Comparison of ENCODE assay signal across 27 cellular contexts in genomic region chr9:79287152-79287766, GRCh38.
DNase-seq lines count a peak whose midpoint lies in the region; ATAC-seq, FAIRE-seq and TF ChIP-seq lines count a peak whose summit lies in the region.
"Had no signal": no experiment of that assay in that cellular context is flagged by ENCODE, and none has a peak within 500 bp of the region (broad histone marks: within the 10 kb centered on the region; RNA-seq: fewer than 3 reads in every experiment).

No MANE protein-coding gene starts in this region.

- CTCF ChIA-PET in SK-N-SH (lab: Yijun Ruan, JAX): no interaction called here
- CTCF ChIA-PET in H1 (lab: Charles Lee; ENCODE audit: partially characterized antibody): interaction anchor here (0.6 to 1.6 kb wide), 3 partner anchors 12 to 19 kb away, joined by 3 to 4 read pairs (median 4); no protein-coding TSS in a partner anchor

- H3F3A ChIP-seq in GM23338 (replicated peaks; ENCODE audit: low read depth): no peaks in the 10 kb centered on the region
- H3F3A ChIP-seq in SK-N-SH (replicated peaks; ENCODE audit: insufficient read depth): no peaks in the 10 kb centered on the region

- H3K4me2 ChIP-seq in GM23338: no peak overlapping the region
- H3K4me2 ChIP-seq in SK-N-SH: peak overlapping the region; percentile 6; the same call in 1 of the 2 replicates
- H3K4me2 ChIP-seq in H1 (ENCODE audit: insufficient read depth in 1 of 2, low read depth in 2 of 2, low read length in 2 of 2): no peak overlapping the region
- H3K4me2 ChIP-seq in neuronal stem cell (ENCODE audit: insufficient read depth, low read length, poor library complexity, severe bottlenecking): no peak overlapping the region
- H3K4me2 ChIP-seq: PC-9 had no signal

- no peak overlapping the region for H3K27ac ChIP-seq in GM23338 (ENCODE audit: low read depth)
- H3K27ac ChIP-seq in SK-N-SH (ENCODE audit: low read depth in 2 of 2, low read length in 1 of 2): no peak overlapping the region
- H3K27ac ChIP-seq in H1 (ENCODE audit: low read depth, low read length): no peak overlapping the region
- H3K27ac ChIP-seq in neuronal stem cell (replicated peaks; ENCODE audit: low read length): peak overlapping the region; percentile 3
- H3K27ac ChIP-seq: HL-60, PC-9, SJCRH30 had no signal

- H2BK120ac ChIP-seq in H1 (replicated peaks; ENCODE audit: low read depth, low read length): no peak overlapping the region
- H2BK120ac ChIP-seq in neuronal stem cell (ENCODE audit: low read depth, low read length): no peak overlapping the region

- peaks cover 7% of the 10 kb centered on the region for H3K4me1 Mint-ChIP-seq in GM23338
- no peaks in the 10 kb centered on the region for H3K4me1 Mint-ChIP-seq in activated T-helper 1 cell treated with anti-CD3 and anti-CD28 coated beads, Interleukin-12 subunit alpha, Interleukin-12 subunit beta, Interleukin-2, Interleukin-4 antibody, amounts not matched to agents 30 ng/mL and 10 ng/mL and 1 ng/mL, durations not matched to agents 14 hours and 24 hours and 36 hours (ENCODE audit: low read depth)
- H3K4me1 Mint-ChIP-seq: CD8-positive, alpha-beta memory T cell had no signal

- no peak for DNase-seq in GM23338 (ENCODE audit: low spot score)
- no peak for DNase-seq in SK-N-SH
- no peak for DNase-seq in H1 (ENCODE audit: low read depth in 1 of 2, low spot score in 2 of 2)
- peak; percentile 57 for DNase-seq in neuronal stem cell (ENCODE audit: low spot score)
- no peak for DNase-seq in activated T-helper 1 cell treated with anti-CD3 and anti-CD28 coated beads, Interleukin-12 subunit alpha, Interleukin-12 subunit beta, Interleukin-2, Interleukin-4 antibody, amounts not matched to agents 30 ng/mL and 10 ng/mL and 1 ng/mL, durations not matched to agents 14 hours and 24 hours and 36 hours (ENCODE audit: low spot score)
- no peak for DNase-seq in NCI-H1092 treated with DMSO at 0.1 percent for 48 hours (lab: John Stamatoyannopoulos, UW)
- DNase-seq in left colon: no peak
- no peak for DNase-seq in DMS 273 (lab: John Stamatoyannopoulos, UW; ENCODE audit: unreplicated experiment)
- DNase-seq: 8988T; ACHN; BE2C; CD8-positive, alpha-beta memory T cell; DMS79 treated with DMSO at 0.1 percent for 48 hours; GF-D8; H9; NCI-H2029; NCI-H446 treated with DMSO at 0.1 percent for 48 hours; NCI-H526; NCI-H82; NK-92 treated with Interleukin-12 subunit alpha and Interleukin-12 subunit beta, amount 100 ng/mL, for 24 hours; PC-9; SJCRH30 had no signal

- no peak overlapping the region for H4K91ac ChIP-seq in H1 (replicated peaks; ENCODE audit: insufficient read length, low read length)
- H4K91ac ChIP-seq in neuronal stem cell (ENCODE audit: low read depth, low read length, poor library complexity): no peak overlapping the region

- no peaks in the 10 kb centered on the region for H3K9me3 Mint-ChIP-seq in GM23338
- no peaks in the 10 kb centered on the region for H3K9me3 Mint-ChIP-seq in activated T-helper 1 cell treated with anti-CD3 and anti-CD28 coated beads, Interleukin-12 subunit alpha, Interleukin-12 subunit beta, Interleukin-2, Interleukin-4 antibody, amounts not matched to agents 30 ng/mL and 10 ng/mL and 1 ng/mL, durations not matched to agents 14 hours and 24 hours and 36 hours
- H3K9me3 Mint-ChIP-seq: CD8-positive, alpha-beta memory T cell; H9; HFFc6 had no signal

- H3K14ac ChIP-seq in H1 (ENCODE audit: insufficient read length) (no peak overlapping the region), neuronal stem cell (ENCODE audit: low read length) (no peak overlapping the region)

- 67% methylated on average over 6 of the region's 6 CpGs for WGBS in SK-N-SH (ENCODE audit: low lambda C conversion rate)
- WGBS in H1 (ENCODE audit: extremely low coverage in 1 of 2, insufficient coverage in 1 of 2, insufficient read length in 1 of 2, insufficient replicate concordance in 2 of 2, low coverage in 1 of 2, low lambda C conversion rate in 2 of 2, missing lambda C conversion rate in 1 of 2), 2 experiments: 88% methylated on average over 6 of the region's 6 CpGs; no CpG with 5 or more reads in 1 of the 2 experiments
- WGBS in neuronal stem cell (ENCODE audit: extremely low coverage in 2 of 2, insufficient read length in 2 of 2, insufficient replicate concordance in 1 of 2), 2 donors: no CpG with 5 or more reads among the region's 6 CpGs

- peaks cover 2% of the 10 kb centered on the region for H3K27me3 Mint-ChIP-seq in GM23338 (ENCODE audit: insufficient read depth, low read depth, poor library complexity)
- no peaks in the 10 kb centered on the region for H3K27me3 Mint-ChIP-seq in activated T-helper 1 cell treated with anti-CD3 and anti-CD28 coated beads, Interleukin-12 subunit alpha, Interleukin-12 subunit beta, Interleukin-2, Interleukin-4 antibody, amounts not matched to agents 30 ng/mL and 10 ng/mL and 1 ng/mL, durations not matched to agents 14 hours and 24 hours and 36 hours (ENCODE audit: insufficient read depth)
- H3K27me3 Mint-ChIP-seq: CD8-positive, alpha-beta memory T cell had no signal

- no peaks in the 10 kb centered on the region for H3K79me2 ChIP-seq in GM23338 (replicated peaks; ENCODE audit: insufficient read depth)
- no peaks in the 10 kb centered on the region for H3K79me2 ChIP-seq in SK-N-SH (ENCODE audit: insufficient read depth)
- no peaks in the 10 kb centered on the region for H3K79me2 ChIP-seq in H1 (ENCODE audit: control insufficient read depth in 1 of 2, insufficient read depth in 2 of 2, low read length in 2 of 2)

- POLR2A ChIA-PET in SK-N-SH (lab: Yijun Ruan, JAX) (no interaction called here), H1 (lab: Charles Lee; ENCODE audit: partially characterized antibody) (no interaction called here)

- H3K27ac Mint-ChIP-seq in GM23338: no peak overlapping the region
- no peak overlapping the region for H3K27ac Mint-ChIP-seq in activated T-helper 1 cell treated with anti-CD3 and anti-CD28 coated beads, Interleukin-12 subunit alpha, Interleukin-12 subunit beta, Interleukin-2, Interleukin-4 antibody, amounts not matched to agents 30 ng/mL and 10 ng/mL and 1 ng/mL, durations not matched to agents 14 hours and 24 hours and 36 hours
- H3K27ac Mint-ChIP-seq: H9, HFFc6 had no signal

- H3K56ac ChIP-seq in H1 (replicated peaks; ENCODE audit: insufficient read length, low read depth, low read length): no peak overlapping the region

- no peaks in the 10 kb centered on the region for H3K79me1 ChIP-seq in H1 (ENCODE audit: low read depth, low read length)
- no peaks in the 10 kb centered on the region for H3K79me1 ChIP-seq in neuronal stem cell (ENCODE audit: low read depth, low read length)

- H4K8ac ChIP-seq in H1 (ENCODE audit: extremely low read depth, insufficient read depth, low read length): no peak overlapping the region
- no peak overlapping the region for H4K8ac ChIP-seq in neuronal stem cell (ENCODE audit: low read depth, low read length)

- no peak overlapping the region for H3K18ac ChIP-seq in H1 (ENCODE audit: extremely low read depth, low read length)
- H3K18ac ChIP-seq in neuronal stem cell (ENCODE audit: low read length): peak overlapping the region; percentile 25

- H3K4me1 ChIP-seq in GM23338 (ENCODE audit: insufficient read depth): no peaks in the 10 kb centered on the region
- peaks cover 7 to 16% of the 10 kb centered on the region in 2 experiments; a peak in 2 of 4 replicates for H3K4me1 ChIP-seq in SK-N-SH (ENCODE audit: control insufficient read depth in 1 of 2, insufficient read depth in 2 of 2, low read depth in 1 of 2, low read length in 1 of 2)
- H3K4me1 ChIP-seq in H1 (replicated peaks in 1 of 4; ENCODE audit: control insufficient read depth in 3 of 4, insufficient read depth in 4 of 4, low read length in 3 of 4): peaks cover 0 to 6% (median 1%) of the 10 kb centered on the region in 4 experiments; a peak in 3 of 7 replicates
- peaks cover 4 to 17% of the 10 kb centered on the region in 2 donors for H3K4me1 ChIP-seq in neuronal stem cell (ENCODE audit: control insufficient read depth in 2 of 2, insufficient read depth in 1 of 2, low read depth in 1 of 2, low read length in 2 of 2)
- H3K4me1 ChIP-seq: BE2C, SJCRH30 had no signal

- H4K20me1 ChIP-seq in GM23338 (replicated peaks; ENCODE audit: insufficient read depth): no peaks in the 10 kb centered on the region
- H4K20me1 ChIP-seq in SK-N-SH (ENCODE audit: insufficient read depth): no peaks in the 10 kb centered on the region
- no peaks in the 10 kb centered on the region for H4K20me1 ChIP-seq in H1 (replicated peaks in 1 of 2; ENCODE audit: control insufficient read depth in 1 of 2, insufficient read depth in 2 of 2, low read length in 2 of 2)

- ATAC-seq in GM23338 (peak; percentile 36; the same call in 1 of the 3 replicates), left colon (no peak)
- ATAC-seq: Right ventricle myocardium inferior had no signal

- H3K9me2 ChIP-seq in GM23338 (ENCODE audit: insufficient read depth): peaks cover 3% of the 10 kb centered on the region; the same call in 1 of the 2 replicates
- no peaks in the 10 kb centered on the region for H3K9me2 ChIP-seq in SK-N-SH

- H2BK20ac ChIP-seq in H1 (ENCODE audit: low read length): no peak overlapping the region

- TF ChIP-seq EP300 in SK-N-SH (IDR thresholded peaks at IDR 0.05; ENCODE audit: borderline replicate concordance in 1 of 2, low read depth in 1 of 2, low read length in 1 of 2) (no peak), H1 (IDR thresholded peaks at IDR 0.05; ENCODE audit: borderline replicate concordance in 1 of 2, low read depth in 2 of 2, low read length in 2 of 2) (no peak)

- no peak overlapping the region for H2BK12ac ChIP-seq in H1 (ENCODE audit: low read depth, low read length)
- H2BK12ac ChIP-seq in neuronal stem cell (ENCODE audit: low read length): no peak overlapping the region

- intact Hi-C loops in activated T-helper 1 cell treated with anti-CD3 and anti-CD28 coated beads, Interleukin-12 subunit alpha, Interleukin-12 subunit beta, Interleukin-2, Interleukin-4 antibody, amounts not matched to agents 30 ng/mL and 10 ng/mL and 1 ng/mL, durations not matched to agents 14 hours and 24 hours and 36 hours (cut with micrococcal nuclease): no loop called here
- intact Hi-C loops in left colon (cut with DNase I, micrococcal nuclease): no loop called here

- H2BK5ac ChIP-seq in H1 (ENCODE audit: low read depth, low read length): no peak overlapping the region
- H2BK5ac ChIP-seq in neuronal stem cell (ENCODE audit: low read length): no peak overlapping the region

- no peak for FAIRE-seq in H1 (lab: Jason Lieb, UNC)
- FAIRE-seq: GM12891 had no signal

- H3K9ac ChIP-seq in SK-N-SH (no peak overlapping the region), H1 (replicated peaks in 1 of 4; ENCODE audit: extremely low read depth in 1 of 4, low read depth in 3 of 4, low read length in 3 of 4) (no peak overlapping the region), neuronal stem cell (ENCODE audit: low read depth, low read length, poor library complexity) (no peak overlapping the region)

- H3K4ac ChIP-seq in H1 (replicated peaks; ENCODE audit: insufficient read length, low read depth, low read length): no peak overlapping the region
- H3K4ac ChIP-seq in neuronal stem cell (ENCODE audit: low read length): no peak overlapping the region

- no peak overlapping the region for H2BK15ac ChIP-seq in H1 (ENCODE audit: low read length)
- no peak overlapping the region for H2BK15ac ChIP-seq in neuronal stem cell (ENCODE audit: low read length)

- TF ChIP-seq CTCF in GM23338 (conservative IDR thresholded peaks at IDR 0.05; ENCODE audit: low read depth in 2 of 2) (no peak), SK-N-SH (IDR thresholded peaks at IDR 0.05) (no peak), H1 (IDR thresholded peaks at IDR 0.05; ENCODE audit: control extremely low read depth in 1 of 3, insufficient read depth in 1 of 3, low read depth in 1 of 3, low read length in 3 of 3) (no peak)

- H3K23ac ChIP-seq in H1 (ENCODE audit: insufficient read length) (no peak overlapping the region), neuronal stem cell (ENCODE audit: low read depth, low read length, poor library complexity) (no peak overlapping the region)

- H3K4me3 ChIP-seq in GM23338 (no peak overlapping the region), SK-N-SH (ENCODE audit: low read depth in 2 of 2, low read length in 1 of 2) (no peak overlapping the region), H1 (ENCODE audit: extremely low read depth in 1 of 4, insufficient read depth in 2 of 4, low read depth in 3 of 4, low read length in 4 of 4) (no peak overlapping the region), neuronal stem cell (ENCODE audit: low read length in 2 of 2) (no peak overlapping the region)
- H3K4me3 ChIP-seq: PC-9, SJCRH30 had no signal

- H3K36me3 Mint-ChIP-seq in GM23338 (ENCODE audit: low read depth): no peaks in the 10 kb centered on the region
- no peaks in the 10 kb centered on the region for H3K36me3 Mint-ChIP-seq in activated T-helper 1 cell treated with anti-CD3 and anti-CD28 coated beads, Interleukin-12 subunit alpha, Interleukin-12 subunit beta, Interleukin-2, Interleukin-4 antibody, amounts not matched to agents 30 ng/mL and 10 ng/mL and 1 ng/mL, durations not matched to agents 14 hours and 24 hours and 36 hours (ENCODE audit: low read depth)
- H3K36me3 Mint-ChIP-seq: CD14-positive monocyte; CD8-positive, alpha-beta memory T cell had no signal

- H3K9me3 ChIP-seq in SK-N-SH (no peaks in the 10 kb centered on the region), H1 (ENCODE audit: insufficient read depth in 2 of 2, low read depth in 1 of 2, low read length in 1 of 2) (no peaks in the 10 kb centered on the region), neuronal stem cell (replicated peaks in 1 of 2; ENCODE audit: control insufficient read depth in 2 of 2, insufficient read depth in 1 of 2, low read depth in 1 of 2, low read length in 2 of 2) (no peaks in the 10 kb centered on the region)
- H3K9me3 ChIP-seq: BE2C, SJCRH30 had no signal

- H2AK5ac ChIP-seq in H1 (ENCODE audit: low read depth, low read length) (no peak overlapping the region), neuronal stem cell (ENCODE audit: low read depth, low read length) (no peak overlapping the region)

- H3K27me3 ChIP-seq in GM23338 (ENCODE audit: insufficient read depth) (no peaks in the 10 kb centered on the region), SK-N-SH (ENCODE audit: insufficient read depth) (no peaks in the 10 kb centered on the region), H1 (replicated peaks in 1 of 4; ENCODE audit: control insufficient read depth in 3 of 4, extremely low read depth in 1 of 4, insufficient read depth in 3 of 4, low read length in 3 of 4) (no peaks in the 10 kb centered on the region), neuronal stem cell (ENCODE audit: control insufficient read depth in 3 of 3, insufficient read depth in 3 of 3, low read depth in 1 of 3, low read length in 3 of 3) (no peaks in the 10 kb centered on the region)
- H3K27me3 ChIP-seq: BE2C, SJCRH30 had no signal

- no peak overlapping the region for H3K4me3 Mint-ChIP-seq in GM23338
- no peak overlapping the region for H3K4me3 Mint-ChIP-seq in activated T-helper 1 cell treated with anti-CD3 and anti-CD28 coated beads, Interleukin-12 subunit alpha, Interleukin-12 subunit beta, Interleukin-2, Interleukin-4 antibody, amounts not matched to agents 30 ng/mL and 10 ng/mL and 1 ng/mL, durations not matched to agents 14 hours and 24 hours and 36 hours
- H3K4me3 Mint-ChIP-seq: CD14-positive monocyte; CD8-positive, alpha-beta memory T cell; H9; HFFc6 had no signal

- H2AFZ ChIP-seq in GM23338 (peak overlapping the region; percentile 89), SK-N-SH (ENCODE audit: low read depth) (peak overlapping the region; percentile 39; the same call in 1 of the 2 replicates), H1 (ENCODE audit: low read length) (0 out of 2 replicates have a peak overlapping the region, but pooled peaks have one; percentile 30), neuronal stem cell (ENCODE audit: low read length) (peak overlapping the region; percentile 32)
- H2AFZ ChIP-seq: PC-9 had no signal

- no peaks in the 10 kb centered on the region for H3K23me2 ChIP-seq in H1 (ENCODE audit: low read depth, low read length)

- TF ChIP-seq POLR2A in H1 (IDR thresholded peaks at IDR 0.05; ENCODE audit: control extremely low read depth in 1 of 2, low read depth in 2 of 2, low read length in 2 of 2): no peak

- TF ChIP-seq RAD21 in SK-N-SH (IDR thresholded peaks at IDR 0.05; ENCODE audit: low read length) (no peak), H1 (IDR thresholded peaks at IDR 0.05 in 1 of 2, conservative IDR thresholded peaks at IDR 0.05 in 1 of 2; ENCODE audit: low read depth in 2 of 2, low read length in 2 of 2) (no peak)

- no peaks in the 10 kb centered on the region for H3K36me3 ChIP-seq in GM23338 (ENCODE audit: insufficient read depth)
- H3K36me3 ChIP-seq in SK-N-SH (replicated peaks in 1 of 2; ENCODE audit: control insufficient read depth in 1 of 2, insufficient read depth in 2 of 2, low read length in 1 of 2): no peaks in the 10 kb centered on the region
- no peaks in the 10 kb centered on the region for H3K36me3 ChIP-seq in H1 (ENCODE audit: control insufficient read depth in 2 of 4, insufficient read depth in 4 of 4, low read length in 3 of 4)
- H3K36me3 ChIP-seq in neuronal stem cell (replicated peaks in 1 of 2; ENCODE audit: control insufficient read depth in 2 of 2, insufficient read depth in 2 of 2, low read length in 2 of 2): no peaks in the 10 kb centered on the region
- H3K36me3 ChIP-seq: BE2C, SJCRH30 had no signal

- H4K5ac ChIP-seq in H1 (ENCODE audit: insufficient read length, low read depth, low read length): no peak overlapping the region

Comparison
In these comparisons a context has a peak if more than half of its experiments do, and no peak if none do; other contexts are left out.
1. H2AFZ ChIP-seq: peak in every context shown above with its lines; median percentile 89 in GM23338; 39 in SK-N-SH; 32 in neuronal stem cell; 30 in H1.